In the genomic region with DNA sequence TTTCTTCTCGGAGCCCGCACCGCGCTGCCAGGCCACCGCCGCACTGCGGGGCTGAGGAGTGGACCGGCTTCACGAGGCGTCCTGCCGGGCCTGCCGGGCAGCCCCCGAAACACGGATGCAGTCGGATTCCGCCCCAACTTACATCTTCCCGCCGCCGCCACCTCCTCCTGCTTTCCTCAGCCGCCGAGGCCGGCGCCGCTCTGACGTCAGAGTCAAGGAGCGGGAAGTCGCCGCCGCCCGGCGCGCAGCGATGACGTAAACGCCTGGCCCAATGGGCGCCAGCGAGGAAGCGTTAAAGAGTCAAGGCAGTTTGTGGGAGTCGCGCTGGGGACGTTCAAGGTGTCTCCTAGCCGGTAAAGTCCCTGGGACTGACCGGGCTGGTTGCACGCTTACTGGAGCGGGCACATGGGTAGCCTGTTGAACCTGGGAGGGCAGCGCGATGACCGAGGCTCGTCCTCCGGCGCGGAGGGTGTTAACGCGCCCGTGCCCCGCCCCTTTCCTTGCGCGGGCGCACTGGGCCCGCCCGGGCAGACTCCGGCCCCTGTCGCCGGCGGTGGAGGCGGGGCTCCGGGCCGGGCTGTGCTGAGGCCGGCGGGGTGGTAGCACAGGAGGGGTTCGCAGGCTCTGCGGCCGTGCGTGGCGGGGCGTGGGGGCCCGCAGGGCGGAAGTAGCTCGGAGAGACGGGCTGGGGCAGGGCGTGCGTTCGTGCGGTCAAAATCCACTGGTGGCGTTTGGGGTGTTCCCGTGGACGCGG, we compare ENCODE assay signal across 8 cellular contexts. TPM values are rescaled to one million over a fixed set of nuclear protein-coding genes. Genes with fewer than 3 reads are reported as not detected.
DNase-seq lines count a peak whose midpoint lies in the region; ATAC-seq, FAIRE-seq and TF ChIP-seq lines count a peak whose summit lies in the region.

A gene with protein sequence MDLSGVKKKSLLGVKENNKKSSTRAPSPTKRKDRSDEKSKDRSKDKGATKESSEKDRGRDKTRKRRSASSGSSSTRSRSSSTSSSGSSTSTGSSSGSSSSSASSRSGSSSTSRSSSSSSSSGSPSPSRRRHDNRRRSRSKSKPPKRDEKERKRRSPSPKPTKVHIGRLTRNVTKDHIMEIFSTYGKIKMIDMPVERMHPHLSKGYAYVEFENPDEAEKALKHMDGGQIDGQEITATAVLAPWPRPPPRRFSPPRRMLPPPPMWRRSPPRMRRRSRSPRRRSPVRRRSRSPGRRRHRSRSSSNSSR (minus strand): TSS at position 214 of the 754 bp plus-strand sequence. CDS start 3,483 bp downstream, outside the sequence.

- H3K9ac ChIP-seq in Karpas-422 (ENCODE audit: low read length) (peak within 1 kb of the TSS; percentile 85), fibroblast of lung (ENCODE audit: insufficient read depth, low read length) (peak within 1 kb of the TSS; percentile 92)

- no peak for FAIRE-seq in RCC 7860 (lab: Jason Lieb, UNC)

- peak within 1 kb of the TSS; percentile 94 for H3K4me3 Mint-ChIP-seq in activated T-helper 1 cell treated with anti-CD3 and anti-CD28 coated beads, Interleukin-12 subunit alpha, Interleukin-12 subunit beta, Interleukin-2, Interleukin-4 antibody, amounts not matched to agents 30 ng/mL and 10 ng/mL and 1 ng/mL, durations not matched to agents 14 hours and 24 hours and 36 hours
- peak within 1 kb of the TSS; percentile 93 to 98 (median 95) for H3K4me3 Mint-ChIP-seq in naive thymus-derived CD4-positive, alpha-beta T cell
- peak within 1 kb of the TSS; percentile 90 for H3K4me3 Mint-ChIP-seq in stimulated activated memory B cell treated with anti-CD40 and anti-IgM and Interleukin-4, amounts not matched to agents 10 μg/mL and 1 μg/mL and 100 μg/mL, for 72 hours

- peak; percentile 98 for DNase-seq in Karpas-422
- DNase-seq in RCC 7860 (ENCODE audit: low spot score), result peak; percentile 76
- DNase-seq in activated T-helper 1 cell treated with anti-CD3 and anti-CD28 coated beads, Interleukin-12 subunit alpha, Interleukin-12 subunit beta, Interleukin-2, Interleukin-4 antibody, amounts not matched to agents 30 ng/mL and 10 ng/mL and 1 ng/mL, durations not matched to agents 14 hours and 24 hours and 36 hours (ENCODE audit: low spot score), result peak; percentile 96
- DNase-seq in fibroblast of lung (ENCODE audit: low read depth in 2 of 2), result peak; percentile 94 to 96
- peak; percentile 93 to 98 (median 96) for DNase-seq in naive thymus-derived CD4-positive, alpha-beta T cell

- H3K4me3 ChIP-seq in DOHH2 (ENCODE audit: low read length), result peak within 1 kb of the TSS; percentile 82
- peak within 1 kb of the TSS; percentile 91 for H3K4me3 ChIP-seq in Karpas-422 (ENCODE audit: low read length)
- peak within 1 kb of the TSS; percentile 71 to 89 (median 83) for H3K4me3 ChIP-seq in fibroblast of lung (replicated peaks in 1 of 4; ENCODE audit: control extremely low read depth in 1 of 4, insufficient read depth in 1 of 4, low read depth in 3 of 4, low read length in 4 of 4)
- peak within 1 kb of the TSS; percentile 99 for H3K4me3 ChIP-seq in naive thymus-derived CD4-positive, alpha-beta T cell (ENCODE audit: low read length)

- H3K79me2 ChIP-seq in DOHH2 (ENCODE audit: control insufficient read depth, low read length), result peaks cover 74% of the 10 kb centered on the region
- peaks cover 51% of the 10 kb centered on the region for H3K79me2 ChIP-seq in Karpas-422 (ENCODE audit: low read length)
- peaks cover 63% of the 10 kb centered on the region for H3K79me2 ChIP-seq in fibroblast of lung (ENCODE audit: control insufficient read depth, insufficient read depth, low read length)

- H3K27ac ChIP-seq in DOHH2 (ENCODE audit: low read depth, low read length) (peak within 1 kb of the TSS; percentile 74), Karpas-422 (ENCODE audit: low read length) (peak within 1 kb of the TSS; percentile 84), fibroblast of lung (ENCODE audit: insufficient read depth, low read length) (peak within 1 kb of the TSS; percentile 99)
- peak within 1 kb of the TSS; percentile 91 for H3K27ac ChIP-seq in naive thymus-derived CD4-positive, alpha-beta T cell (ENCODE audit: low read depth, low read length)

- no peak for TF ChIP-seq CTCF in DOHH2 (IDR thresholded peaks at IDR 0.05; ENCODE audit: low read depth, low read length, poor library complexity, severe bottlenecking)
- no peak for TF ChIP-seq CTCF in fibroblast of lung (conservative IDR thresholded peaks at IDR 0.05 in 1 of 2, IDR thresholded peaks at IDR 0.05 in 1 of 2; ENCODE audit: low read depth in 1 of 2, low read length in 2 of 2)

- no peaks in the 10 kb centered on the region for H3K9me3 Mint-ChIP-seq in activated T-helper 1 cell treated with anti-CD3 and anti-CD28 coated beads, Interleukin-12 subunit alpha, Interleukin-12 subunit beta, Interleukin-2, Interleukin-4 antibody, amounts not matched to agents 30 ng/mL and 10 ng/mL and 1 ng/mL, durations not matched to agents 14 hours and 24 hours and 36 hours
- peaks cover 0 to 3% (median 0%) of the 10 kb centered on the region in 11 donors for H3K9me3 Mint-ChIP-seq in naive thymus-derived CD4-positive, alpha-beta T cell
- H3K9me3 Mint-ChIP-seq in stimulated activated memory B cell treated with anti-CD40 and anti-IgM and Interleukin-4, amounts not matched to agents 10 μg/mL and 1 μg/mL and 100 μg/mL, for 72 hours, result no peaks in the 10 kb centered on the region

- H3K36me3 ChIP-seq in DOHH2 (ENCODE audit: control insufficient read depth, low read length) (peaks cover 44% of the 10 kb centered on the region), Karpas-422 (ENCODE audit: insufficient read depth, low read length) (peaks cover 25% of the 10 kb centered on the region; the same call in 1 of the 2 replicates), fibroblast of lung (ENCODE audit: control insufficient read depth, insufficient read depth, low read length) (peaks cover 5% of the 10 kb centered on the region)
- peaks cover 0 to 24% (median 8%) of the 10 kb centered on the region in 3 experiments for H3K36me3 ChIP-seq in naive thymus-derived CD4-positive, alpha-beta T cell (ENCODE audit: control insufficient read depth in 2 of 3, insufficient read depth in 3 of 3, low read length in 3 of 3)

- peak within 1 kb of the TSS; percentile 98 for H3K27ac Mint-ChIP-seq in activated T-helper 1 cell treated with anti-CD3 and anti-CD28 coated beads, Interleukin-12 subunit alpha, Interleukin-12 subunit beta, Interleukin-2, Interleukin-4 antibody, amounts not matched to agents 30 ng/mL and 10 ng/mL and 1 ng/mL, durations not matched to agents 14 hours and 24 hours and 36 hours
- peak within 1 kb of the TSS; percentile 95 to 99 (median 98) for H3K27ac Mint-ChIP-seq in naive thymus-derived CD4-positive, alpha-beta T cell
- H3K27ac Mint-ChIP-seq in stimulated activated memory B cell treated with anti-CD40 and anti-IgM and Interleukin-4, amounts not matched to agents 10 μg/mL and 1 μg/mL and 100 μg/mL, for 72 hours, result peak within 1 kb of the TSS; percentile 100

- H3K9me3 ChIP-seq in DOHH2 (ENCODE audit: control insufficient read depth, insufficient read depth, low read length) (no peaks in the 10 kb centered on the region), Karpas-422 (ENCODE audit: low read length) (no peaks in the 10 kb centered on the region), fibroblast of lung (ENCODE audit: control insufficient read depth, insufficient read depth, low read depth, low read length) (no peaks in the 10 kb centered on the region)
- H3K9me3 ChIP-seq in naive thymus-derived CD4-positive, alpha-beta T cell (ENCODE audit: control insufficient read depth in 2 of 3, low read length in 3 of 3), result no peaks in the 10 kb centered on the region

- peak within 1 kb of the TSS; percentile 98 for H2AFZ ChIP-seq in Karpas-422 (ENCODE audit: low read length)
- peak within 1 kb of the TSS; percentile 99 for H2AFZ ChIP-seq in fibroblast of lung (ENCODE audit: low read length)

- H3F3A ChIP-seq in DOHH2 (ENCODE audit: control insufficient read depth, insufficient read depth), result peaks cover 7% of the 10 kb centered on the region

- H3K9me2 ChIP-seq in DOHH2 (replicated peaks; ENCODE audit: control insufficient read depth, low read length) (no peaks in the 10 kb centered on the region), Karpas-422 (replicated peaks; ENCODE audit: insufficient read depth, low read length) (no peaks in the 10 kb centered on the region)

- POLR2A ChIA-PET in naive thymus-derived CD4-positive, alpha-beta T cell (lab: Charles Lee), result interaction anchor here (0.6 to 2.3 kb wide), 13 partner anchors 11 to 605 kb away, joined by 3 to 9 read pairs (median 4); a partner anchor contains a TSS

- H3K27me3 Mint-ChIP-seq in activated T-helper 1 cell treated with anti-CD3 and anti-CD28 coated beads, Interleukin-12 subunit alpha, Interleukin-12 subunit beta, Interleukin-2, Interleukin-4 antibody, amounts not matched to agents 30 ng/mL and 10 ng/mL and 1 ng/mL, durations not matched to agents 14 hours and 24 hours and 36 hours (ENCODE audit: insufficient read depth), result peaks cover 2% of the 10 kb centered on the region
- H3K27me3 Mint-ChIP-seq in naive thymus-derived CD4-positive, alpha-beta T cell, result peaks cover 0 to 2% (median 0%) of the 10 kb centered on the region in 5 donors
- no peaks in the 10 kb centered on the region for H3K27me3 Mint-ChIP-seq in stimulated activated memory B cell treated with anti-CD40 and anti-IgM and Interleukin-4, amounts not matched to agents 10 μg/mL and 1 μg/mL and 100 μg/mL, for 72 hours

- CTCF ChIA-PET in naive thymus-derived CD4-positive, alpha-beta T cell (lab: Charles Lee), result no interaction called here

- H3K4me1 ChIP-seq in DOHH2 (ENCODE audit: control insufficient read depth, low read length), result peaks cover 28% of the 10 kb centered on the region
- H3K4me1 ChIP-seq in Karpas-422 (ENCODE audit: low read length), result peaks cover 25% of the 10 kb centered on the region
- peaks cover 7% of the 10 kb centered on the region for H3K4me1 ChIP-seq in fibroblast of lung (ENCODE audit: control insufficient read depth, extremely low read depth, insufficient read depth, low read length)
- peaks cover 13 to 15% of the 10 kb centered on the region in 2 donors for H3K4me1 ChIP-seq in naive thymus-derived CD4-positive, alpha-beta T cell (ENCODE audit: control insufficient read depth in 2 of 2, insufficient read depth in 2 of 2, low read length in 2 of 2)

- ATAC-seq in GM21825 (IDR thresholded peaks at IDR 0.05; ENCODE audit: unreplicated experiment), result peak; percentile 77
- ATAC-seq in naive thymus-derived CD4-positive, alpha-beta T cell, result peak; percentile 92
- peak; percentile 96 for ATAC-seq in stimulated activated memory B cell treated with anti-CD40 and anti-IgM and Interleukin-4, amounts not matched to agents 10 μg/mL and 1 μg/mL and 100 μg/mL, for 72 hours

- peaks cover 39% of the 10 kb centered on the region for H4K20me1 ChIP-seq in DOHH2 (ENCODE audit: control insufficient read depth, insufficient read depth, low read depth, low read length)
- H4K20me1 ChIP-seq in Karpas-422 (ENCODE audit: insufficient read depth, low read depth, low read length), result peaks cover 51% of the 10 kb centered on the region
- H4K20me1 ChIP-seq in fibroblast of lung (ENCODE audit: control insufficient read depth, extremely low read depth, insufficient read depth, low read length), result peaks cover 5% of the 10 kb centered on the region

- peaks cover 19% of the 10 kb centered on the region for H3K36me3 Mint-ChIP-seq in activated T-helper 1 cell treated with anti-CD3 and anti-CD28 coated beads, Interleukin-12 subunit alpha, Interleukin-12 subunit beta, Interleukin-2, Interleukin-4 antibody, amounts not matched to agents 30 ng/mL and 10 ng/mL and 1 ng/mL, durations not matched to agents 14 hours and 24 hours and 36 hours (ENCODE audit: low read depth)
- H3K36me3 Mint-ChIP-seq in naive thymus-derived CD4-positive, alpha-beta T cell, result peaks cover 0 to 7% (median 6%) of the 10 kb centered on the region in 5 donors
- H3K36me3 Mint-ChIP-seq in stimulated activated memory B cell treated with anti-CD40 and anti-IgM and Interleukin-4, amounts not matched to agents 10 μg/mL and 1 μg/mL and 100 μg/mL, for 72 hours, result peaks cover 4% of the 10 kb centered on the region

- H3K4me1 Mint-ChIP-seq in activated T-helper 1 cell treated with anti-CD3 and anti-CD28 coated beads, Interleukin-12 subunit alpha, Interleukin-12 subunit beta, Interleukin-2, Interleukin-4 antibody, amounts not matched to agents 30 ng/mL and 10 ng/mL and 1 ng/mL, durations not matched to agents 14 hours and 24 hours and 36 hours (ENCODE audit: low read depth), result peaks cover 41% of the 10 kb centered on the region
- H3K4me1 Mint-ChIP-seq in naive thymus-derived CD4-positive, alpha-beta T cell, result peaks cover 15 to 42% (median 35%) of the 10 kb centered on the region in 7 donors
- peaks cover 66% of the 10 kb centered on the region for H3K4me1 Mint-ChIP-seq in stimulated activated memory B cell treated with anti-CD40 and anti-IgM and Interleukin-4, amounts not matched to agents 10 μg/mL and 1 μg/mL and 100 μg/mL, for 72 hours

- H3K4me2 ChIP-seq in DOHH2 (ENCODE audit: low read length) (peak within 1 kb of the TSS; percentile 87), Karpas-422 (ENCODE audit: low read depth, low read length, poor library complexity, severe bottlenecking) (peak within 1 kb of the TSS; percentile 86), fibroblast of lung (ENCODE audit: extremely low read depth, insufficient read depth, low read length) (peak within 1 kb of the TSS; percentile 79)

- H3K27me3 ChIP-seq in DOHH2 (ENCODE audit: control insufficient read depth, low read length) (no peaks in the 10 kb centered on the region), Karpas-422 (ENCODE audit: low read length) (no peaks in the 10 kb centered on the region), fibroblast of lung (ENCODE audit: control insufficient read depth, insufficient read depth, low read length) (no peaks in the 10 kb centered on the region)
- no peaks in the 10 kb centered on the region for H3K27me3 ChIP-seq in naive thymus-derived CD4-positive, alpha-beta T cell (ENCODE audit: control insufficient read depth in 2 of 2, insufficient read depth in 2 of 2, low read length in 2 of 2)

- intact Hi-C loops in activated T-helper 1 cell treated with anti-CD3 and anti-CD28 coated beads, Interleukin-12 subunit alpha, Interleukin-12 subunit beta, Interleukin-2, Interleukin-4 antibody, amounts not matched to agents 30 ng/mL and 10 ng/mL and 1 ng/mL, durations not matched to agents 14 hours and 24 hours and 36 hours (cut with micrococcal nuclease), result loop anchor here (1.0 to 10.0 kb wide), 10 partner anchors 17 to 264 kb away; a partner anchor contains a TSS
- intact Hi-C loops in naive thymus-derived CD4-positive, alpha-beta T cell (cut with micrococcal nuclease), result loop anchor here (1.0 to 10.0 kb wide), 19 partner anchors 17 to 656 kb away; a partner anchor contains a TSS

RNA-seq across cellular contexts. Expression of the gene that starts here (rescaled TPM):
- 125 and 158 TPM in 2 replicates for total RNA-seq in Karpas-422 (2014; rRNA removed; shearing (Covaris generic); ENCODE audit: low replicate concordance)
- total RNA-seq in activated T-helper 1 cell treated with anti-CD3 and anti-CD28 coated beads, Interleukin-12 subunit alpha, Interleukin-12 subunit beta, Interleukin-2, Interleukin-4 antibody, amounts not matched to agents 30 ng/mL and 10 ng/mL and 1 ng/mL, durations not matched to agents 14 hours and 24 hours and 36 hours, result 398 and 403 TPM in 2 replicates
- 38.1 and 44.9 TPM in 2 replicates for total RNA-seq in fibroblast of lung
- 115 and 194 TPM in 2 replicates for polyA plus RNA-seq in fibroblast of lung
- polyA plus RNA-seq in fibroblast of lung (2012), result 99.2 and 147 TPM in 2 replicates
- polyA minus RNA-seq in fibroblast of lung (ENCODE audit: low replicate concordance), result 184 and 186 TPM in 2 replicates
- total RNA-seq in naive thymus-derived CD4-positive, alpha-beta T cell, result 100 to 1,000 TPM; 136 to 250 (median 220) TPM
- 100 to 1,000 TPM; 199 to 293 TPM for polyA plus RNA-seq in naive thymus-derived CD4-positive, alpha-beta T cell

Comparison
In these comparisons a context has a peak if more than half of its experiments do, and no peak if none do; other contexts are left out.
1. Peak in every context shown above with its lines: DNase-seq, ATAC-seq, H3K4me3 ChIP-seq and H3K27ac ChIP-seq.